ENCODE assay signal across 16 cellular contexts in genomic region chr9:38443181-38443580, GRCh38. TPM values are rescaled to one million over a fixed set of nuclear protein-coding genes. Genes with fewer than 3 reads are reported as not detected.
DNase-seq lines count a peak whose midpoint lies in the region; ATAC-seq, FAIRE-seq and TF ChIP-seq lines count a peak whose summit lies in the region.
"Had no signal": no experiment of that assay in that cellular context is flagged by ENCODE, and none has a peak within 500 bp of the region (broad histone marks: within the 10 kb centered on the region; RNA-seq: fewer than 3 reads in every experiment).

No MANE protein-coding gene starts in this region.

- no peak for TF ChIP-seq CTCF in Panc1 (IDR thresholded peaks at IDR 0.05)
- TF ChIP-seq CTCF in hepatocyte (IDR thresholded peaks at IDR 0.05; ENCODE audit: poor library complexity): no peak
- TF ChIP-seq CTCF in pancreas (IDR thresholded peaks at IDR 0.05): no peak
- no peak for TF ChIP-seq CTCF in endothelial cell (IDR thresholded peaks at IDR 0.05; ENCODE audit: unreplicated experiment)

- peaks cover 13% of the 10 kb centered on the region for H3K27me3 Mint-ChIP-seq in endothelial cell (ENCODE audit: unreplicated experiment)

- ATAC-seq in Panc1: peak; percentile 69; the same call in 1 of the 2 replicates
- peak; percentile 85 to 95 (median 86) for ATAC-seq in pancreas
- no peak for ATAC-seq in GM21737 (IDR thresholded peaks at IDR 0.05; ENCODE audit: unreplicated experiment)
- ATAC-seq: T-cell had no signal

- intact Hi-C loops in Panc1 (cut with micrococcal nuclease; ENCODE audit: unreplicated experiment): no loop called here
- intact Hi-C loops in pancreas (cut with DNase I): no loop called here

- H3K4me3 Mint-ChIP-seq in endothelial cell (ENCODE audit: unreplicated experiment): no peak overlapping the region
- H3K4me3 Mint-ChIP-seq: activated naive CD8-positive, alpha-beta T cell; T-cell had no signal

- in situ Hi-C loops in Panc1 (cut with HindIII; ENCODE audit: low pct_unique_long_range_greater_than_20kb, low sequenced_read_pairs): no loop called here

- H3K27ac ChIP-seq in Panc1 (ENCODE audit: low read length) (no peak overlapping the region), hepatocyte (peak overlapping the region; percentile 92), pancreas (no peak overlapping the region)
- H3K27ac ChIP-seq: epithelial cell of prostate had no signal

- H3K9me3 ChIP-seq in Panc1 (ENCODE audit: control insufficient read depth, insufficient read depth, low read depth, low read length) (no peaks in the 10 kb centered on the region), hepatocyte (ENCODE audit: low read depth) (no peaks in the 10 kb centered on the region), pancreas (no peaks in the 10 kb centered on the region)
- H3K9me3 ChIP-seq: BE2C had no signal

- H3K9me3 Mint-ChIP-seq in endothelial cell (ENCODE audit: unreplicated experiment): no peaks in the 10 kb centered on the region
- H3K9me3 Mint-ChIP-seq: T-cell had no signal

- no peaks in the 10 kb centered on the region for H3K79me2 ChIP-seq in hepatocyte

- peak overlapping the region; percentile 38 for H3K4me2 ChIP-seq in hepatocyte

- no peaks in the 10 kb centered on the region for H3K9me2 ChIP-seq in hepatocyte (replicated peaks; ENCODE audit: insufficient read depth)

- H3K4me1 ChIP-seq in Panc1 (ENCODE audit: control insufficient read depth, insufficient read depth, low read length) (no peaks in the 10 kb centered on the region), hepatocyte (ENCODE audit: insufficient read depth) (peaks cover 16% of the 10 kb centered on the region), pancreas (no peaks in the 10 kb centered on the region)
- H3K4me1 ChIP-seq: BE2C had no signal

- BruUV-seq in Panc1 (replicated peaks; lab: Mats Ljungman, UMichigan): no TSS peak

- H3K4me1 Mint-ChIP-seq in endothelial cell (ENCODE audit: unreplicated experiment): peaks cover under 1% of the 10 kb centered on the region

- H3K36me3 ChIP-seq in Panc1 (ENCODE audit: control insufficient read depth, insufficient read depth, low read length) (no peaks in the 10 kb centered on the region), hepatocyte (replicated peaks; ENCODE audit: insufficient read depth, low read depth) (no peaks in the 10 kb centered on the region), pancreas (no peaks in the 10 kb centered on the region)
- H3K36me3 ChIP-seq: BE2C had no signal

- H3K4me3 ChIP-seq in Panc1 (ENCODE audit: low read depth in 2 of 2, low read length in 2 of 2): no peak overlapping the region
- H3K4me3 ChIP-seq in hepatocyte: no peak overlapping the region
- H3K4me3 ChIP-seq in pancreas: no peak overlapping the region

- FAIRE-seq in pancreas (lab: Jason Lieb, UNC): no peak

- 43% methylated on average over 7 of the region's 7 CpGs for WGBS in hepatocyte (ENCODE audit: low lambda C conversion rate, missing lambda C conversion rate)
- 33 to 37% methylated on average over 7 of the region's 7 CpGs for WGBS in pancreas, 2 donors

- CTCF ChIA-PET in Panc1 (lab: Charles Lee): no interaction called here

- H4K20me1 ChIP-seq in hepatocyte (ENCODE audit: insufficient read depth, poor library complexity, severe bottlenecking): no peaks in the 10 kb centered on the region

- DNase-seq in DMS53 (lab: John Stamatoyannopoulos, UW) (peak; percentile 89), Panc1 (ENCODE audit: low read depth, low spot score) (no peak), hepatocyte (ENCODE audit: low spot score) (peak; percentile 84), pancreas (peak in 3 of 6 donors; percentile 25 to 62 (median 34)), NCI-H510A treated with DMSO at 0.1 percent for 48 hours (lab: John Stamatoyannopoulos, UW) (no peak), endothelial cell (ENCODE audit: low spot score) (no peak)
- DNase-seq in activated CD4-positive, CD25-positive, alpha-beta regulatory T cell treated with anti-CD3 and anti-CD28 coated beads, Interleukin-2, amount 50 U/mL, for 72 hours: no peak
- DNase-seq: BE2C; occipital lobe; stimulated activated CD4-positive, alpha-beta T cell treated with anti-CD3 and anti-CD28 coated beads, Interleukin-15, amount 100 ng/mL, for 24 hours; T-cell had no signal

- no peaks in the 10 kb centered on the region for H3K36me3 Mint-ChIP-seq in endothelial cell (ENCODE audit: low read depth, unreplicated experiment)
- H3K36me3 Mint-ChIP-seq: activated naive CD8-positive, alpha-beta T cell; T-cell had no signal

- peak overlapping the region; percentile 16 for H2AFZ ChIP-seq in hepatocyte

- H3K27ac Mint-ChIP-seq in endothelial cell (ENCODE audit: unreplicated experiment): no peak overlapping the region
- H3K27ac Mint-ChIP-seq: activated naive CD8-positive, alpha-beta T cell; T-cell had no signal

- POLR2A ChIA-PET in Panc1 (lab: Charles Lee): no interaction called here

- no peaks in the 10 kb centered on the region for H3K27me3 ChIP-seq in Panc1 (ENCODE audit: control insufficient read depth, insufficient read depth, low read length)
- no peaks in the 10 kb centered on the region for H3K27me3 ChIP-seq in hepatocyte
- H3K27me3 ChIP-seq in pancreas: no peaks in the 10 kb centered on the region
- H3K27me3 ChIP-seq: BE2C had no signal

RNA-seq across cellular contexts. Expression of gene IGFBPL1, which starts 18.9 kb away (rescaled TPM):
- total RNA-seq in Panc1 (2021; ENCODE audit: unreplicated experiment) (13.7 TPM), hepatocyte (4.0 and 9.8 TPM in 2 replicates), pancreas (1 to 10 TPM in 1 of 6 donors, under 1 TPM in 5; 0.12 to 1.1 (median 0.72) TPM), endothelial cell (ENCODE audit: unreplicated experiment) (9.1 TPM)
- 11.1 TPM for polyA plus RNA-seq in Panc1 (2012; ENCODE audit: insufficient read length)
- polyA plus RNA-seq in hepatocyte (2.5 and 6.4 TPM in 2 replicates), pancreas (1 to 10 TPM in 1 of 2 donors, under 1 TPM in 1; 0.42 to 2.2 TPM)
- total RNA-seq: mesenteric fat pad, OCI-LY7, T-cell had no signal

RNA-seq across cellular contexts. Expression of gene ALDH1B1, which starts 50.7 kb away (rescaled TPM):
- total RNA-seq in Panc1 (2021; ENCODE audit: unreplicated experiment) (34.2 TPM), hepatocyte (40.5 and 45.8 TPM in 2 replicates), pancreas (10 to 100 TPM in 3 of 6 donors, 1 to 10 TPM in 3; 6.3 to 17.1 (median 10.3) TPM), endothelial cell (ENCODE audit: unreplicated experiment) (18.7 TPM)
- polyA plus RNA-seq in Panc1 (2012; ENCODE audit: insufficient read length): 21.1 TPM
- polyA plus RNA-seq in hepatocyte (21.5 and 30.9 TPM in 2 replicates), pancreas (10 to 100 TPM in 1 of 2 donors, 1 to 10 TPM in 1; 6.0 to 12.4 TPM)

Comparison
In these comparisons a context has a peak if more than half of its experiments do, and no peak if none do; other contexts are left out.
1. DNase-seq: peak in DMS53 (single experiment) and hepatocyte (single experiment); none in Panc1 (single experiment), NCI-H510A treated with DMSO at 0.1 percent for 48 hours (single experiment), activated CD4-positive, CD25-positive, alpha-beta regulatory T cell treated with anti-CD3 and anti-CD28 coated beads, Interleukin-2, amount 50 U/mL, for 72 hours (single experiment) and endothelial cell (single experiment).